ENCODE assay signal across 16 cellular contexts in the genomic region with DNA sequence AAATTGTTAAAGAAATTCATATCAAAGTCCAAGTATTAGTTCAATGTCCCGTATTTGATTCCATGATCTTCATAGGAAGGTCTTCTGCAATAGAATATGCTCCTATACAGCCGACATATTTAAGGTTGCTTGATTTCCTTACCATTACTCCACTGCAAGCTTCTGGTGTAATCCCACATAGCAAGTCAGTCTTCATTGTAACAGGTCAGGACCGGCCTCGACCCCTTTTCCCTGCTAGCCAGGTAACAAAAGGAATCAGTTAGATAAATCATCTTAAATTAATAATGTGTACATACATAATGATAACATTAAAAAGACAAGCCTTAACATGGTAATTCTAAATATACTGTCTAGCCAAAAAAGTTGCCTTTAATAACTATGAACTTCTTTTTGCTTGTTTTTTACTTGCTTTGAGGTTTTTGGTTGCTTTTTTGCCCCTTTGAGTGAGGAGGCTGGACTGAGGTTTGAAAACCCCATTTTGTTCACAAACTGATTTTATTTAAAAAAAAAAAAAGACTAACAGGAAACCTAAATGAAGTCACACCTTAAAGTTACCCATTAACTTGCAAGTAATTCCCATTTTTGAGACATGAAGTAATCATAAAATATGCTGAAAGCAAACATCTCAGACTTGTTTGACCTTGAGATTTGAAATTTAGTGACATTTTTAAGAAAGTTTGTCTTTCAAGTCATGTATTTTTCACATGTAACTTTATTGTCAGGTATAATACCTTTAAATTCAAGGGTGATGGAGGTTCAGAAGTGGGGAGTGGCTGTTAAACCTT. TPM values are rescaled to one million over a fixed set of nuclear protein-coding genes. Genes with fewer than 3 reads are reported as not detected.
DNase-seq lines count a peak whose midpoint lies in the region; ATAC-seq, FAIRE-seq and TF ChIP-seq lines count a peak whose summit lies in the region.
"Had no signal": no experiment of that assay in that cellular context is flagged by ENCODE, and none has a peak within 500 bp of the region (broad histone marks: within the 10 kb centered on the region; RNA-seq: fewer than 3 reads in every experiment).

No MANE protein-coding gene starts in this region.

- H3K4me3 ChIP-seq in GM12878 (no peak overlapping the region), kidney epithelial cell (ENCODE audit: low read depth, low read length) (no peak overlapping the region), heart right ventricle (no peak overlapping the region)
- H3K4me3 ChIP-seq: PC-9 had no signal

- no peaks in the 10 kb centered on the region for H3K27me3 Mint-ChIP-seq in activated CD8-positive, alpha-beta memory T cell treated with anti-CD3 and anti-CD28 coated beads, Interleukin-2, amount 10 ng/mL, durations not matched to agents 7 days and 5 days
- H3K27me3 Mint-ChIP-seq in Calu3 (ENCODE audit: unreplicated experiment): no peaks in the 10 kb centered on the region

- TF ChIP-seq POLR2A in GM12878 (IDR thresholded peaks at IDR 0.05; ENCODE audit: low read depth, low read length): no peak

- peaks cover 4% of the 10 kb centered on the region for H3K79me2 ChIP-seq in GM12878 (ENCODE audit: control insufficient read depth, insufficient read depth, low read length)

- H4K20me1 ChIP-seq in GM12878 (ENCODE audit: control insufficient read depth, insufficient read depth): no peaks in the 10 kb centered on the region

- H3K9me3 ChIP-seq in GM12878 (replicated peaks; ENCODE audit: control insufficient read depth, insufficient read depth, low read length) (no peaks in the 10 kb centered on the region), heart right ventricle (no peaks in the 10 kb centered on the region)

- H3K9ac ChIP-seq in GM12878 (ENCODE audit: control insufficient read depth, insufficient read depth, low read length): no peak overlapping the region

- TF ChIP-seq EP300 in GM12878 (IDR thresholded peaks at IDR 0.05; ENCODE audit: borderline replicate concordance in 1 of 2, control insufficient read depth in 1 of 2, low read depth in 2 of 2, low read length in 2 of 2): no peak

- H3K27ac Mint-ChIP-seq in activated CD8-positive, alpha-beta memory T cell treated with anti-CD3 and anti-CD28 coated beads, Interleukin-2, amount 10 ng/mL, durations not matched to agents 7 days and 5 days: peak overlapping the region; percentile 28
- H3K27ac Mint-ChIP-seq in Calu3 (ENCODE audit: unreplicated experiment): peak overlapping the region; percentile 39

- WGBS in GM12878 (ENCODE audit: insufficient coverage, insufficient replicate concordance, low lambda C conversion rate, missing lambda C conversion rate): 100% methylated on average over 4 of the region's 4 CpGs
- WGBS in heart right ventricle, 2 donors: 97% methylated on average over 4 of the region's 4 CpGs

- no peak for TF ChIP-seq RAD21 in GM12878 (IDR thresholded peaks at IDR 0.05; ENCODE audit: insufficient read depth, low read depth, low read length)

- no peak for DNase-seq in activated CD8-positive, alpha-beta memory T cell treated with anti-CD3 and anti-CD28 coated beads, Interleukin-2, amount 10 ng/mL, durations not matched to agents 7 days and 5 days
- no peak for DNase-seq in activated CD8-positive, alpha-beta memory T cell treated with anti-CD3 and anti-CD28 coated beads for 24 hours
- DNase-seq in Calu3: no peak
- DNase-seq in GM12878 (ENCODE audit: low read depth, low spot score): no peak
- peak; percentile 44 for DNase-seq in kidney epithelial cell (ENCODE audit: low read depth)
- DNase-seq in heart right ventricle: no peak
- DNase-seq: COR-L47, DMS79, GOT3, NCI-H1105 treated with DMSO at 0.1 percent for 48 hours, NCI-H187, PC-9 had no signal

- H3K27me3 ChIP-seq in GM12878 (replicated peaks in 1 of 2; ENCODE audit: control insufficient read depth in 2 of 2, insufficient read depth in 2 of 2, low read length in 1 of 2): no peaks in the 10 kb centered on the region
- no peaks in the 10 kb centered on the region for H3K27me3 ChIP-seq in kidney epithelial cell (ENCODE audit: control insufficient read depth, insufficient read depth, low read length)
- no peaks in the 10 kb centered on the region for H3K27me3 ChIP-seq in heart right ventricle

- no peak overlapping the region for H3K4me3 Mint-ChIP-seq in activated CD8-positive, alpha-beta memory T cell treated with anti-CD3 and anti-CD28 coated beads, Interleukin-2, amount 10 ng/mL, durations not matched to agents 7 days and 5 days
- H3K4me3 Mint-ChIP-seq in Calu3 (ENCODE audit: low read depth, unreplicated experiment): no peak overlapping the region

- TF ChIP-seq CTCF in Calu3 (IDR thresholded peaks at IDR 0.05; ENCODE audit: unreplicated experiment) (no peak), GM12878 (IDR thresholded peaks at IDR 0.05 in 2 of 3, conservative IDR thresholded peaks at IDR 0.05 in 1 of 3; ENCODE audit: control insufficient read depth in 2 of 3, extremely low read depth in 1 of 3, insufficient read depth in 1 of 3, low read depth in 3 of 3, low read length in 3 of 3) (no peak), kidney epithelial cell (IDR thresholded peaks at IDR 0.05; ENCODE audit: insufficient read depth, low read length, poor library complexity, severe bottlenecking) (no peak), heart right ventricle (IDR thresholded peaks at IDR 0.05) (no peak)

- peaks cover 3 to 35% of the 10 kb centered on the region in 2 experiments for H3K36me3 ChIP-seq in GM12878 (ENCODE audit: control insufficient read depth in 2 of 2, insufficient read depth in 2 of 2, low read length in 1 of 2)
- no peaks in the 10 kb centered on the region for H3K36me3 ChIP-seq in kidney epithelial cell (ENCODE audit: control insufficient read depth, insufficient read depth, low read length)
- H3K36me3 ChIP-seq in heart right ventricle: peaks cover 0 to 100% (median 63%) of the 10 kb centered on the region in 9 donors

- CTCF ChIA-PET in activated CD8-positive, alpha-beta memory T cell treated with anti-CD3 and anti-CD28 coated beads, Interleukin-2, amount 10 ng/mL, durations not matched to agents 7 days and 5 days (lab: Charles Lee): interaction anchor here (1.4 kb wide), 1 partner anchor 8 kb away, joined by 3 read pairs; no protein-coding TSS in a partner anchor
- CTCF ChIA-PET in Calu3 (lab: Charles Lee): no interaction called here
- CTCF ChIA-PET in GM12878 (lab: Yijun Ruan, JAX): no interaction called here

- SMC1A ChIA-PET in GM12878 (lab: Charles Lee; ENCODE audit: uncharacterized antibody, unreplicated experiment): interaction anchor here (2.3 kb wide), 1 partner anchor 30 kb away, joined by 7 read pairs; the partner anchor contains the start of gene SYNCRIP

- H3K27ac ChIP-seq in GM12878 (ENCODE audit: control insufficient read depth, insufficient read depth) (no peak overlapping the region), heart right ventricle (no peak overlapping the region)
- H3K27ac ChIP-seq: C4-2B, PC-9 had no signal

- intact Hi-C loops in Calu3 (cut with micrococcal nuclease; ENCODE audit: unreplicated experiment): no loop called here
- intact Hi-C loops in GM12878 (cut with micrococcal nuclease; ENCODE audit: unreplicated experiment): no loop called here
- intact Hi-C loops in heart right ventricle (cut with DNase I): no loop called here

- H3K4me2 ChIP-seq in GM12878 (ENCODE audit: control insufficient read depth, insufficient read depth): no peak overlapping the region
- H3K4me2 ChIP-seq: PC-9 had no signal

- H3K4me1 ChIP-seq in GM12878 (ENCODE audit: control insufficient read depth, insufficient read depth, low read length): no peaks in the 10 kb centered on the region
- H3K4me1 ChIP-seq in heart right ventricle: no peaks in the 10 kb centered on the region

- BruUV-seq in Calu3 (replicated peaks; lab: Mats Ljungman, UMichigan) (no TSS peak), GM12878 (replicated peaks; lab: Mats Ljungman, UMichigan) (no TSS peak)

- RAD21 ChIA-PET in GM12878 (lab: Charles Lee; ENCODE audit: unreplicated experiment): no interaction called here

- peaks cover 60% of the 10 kb centered on the region for H3K36me3 Mint-ChIP-seq in activated CD8-positive, alpha-beta memory T cell treated with anti-CD3 and anti-CD28 coated beads, Interleukin-2, amount 10 ng/mL, durations not matched to agents 7 days and 5 days
- H3K36me3 Mint-ChIP-seq in Calu3 (ENCODE audit: insufficient read depth, unreplicated experiment): peaks cover 76% of the 10 kb centered on the region

- POLR2A ChIA-PET in GM12878 (lab: Charles Lee): interaction anchor here (0.6 kb wide), 1 partner anchor 192 kb away, joined by 3 read pairs; no protein-coding TSS in a partner anchor

- H2AFZ ChIP-seq in GM12878 (ENCODE audit: control insufficient read depth, low read depth, low read length): no peak overlapping the region
- H2AFZ ChIP-seq: PC-9 had no signal

- H3K4me1 Mint-ChIP-seq in activated CD8-positive, alpha-beta memory T cell treated with anti-CD3 and anti-CD28 coated beads, Interleukin-2, amount 10 ng/mL, durations not matched to agents 7 days and 5 days: peaks cover 12% of the 10 kb centered on the region
- H3K4me1 Mint-ChIP-seq in Calu3 (ENCODE audit: low read depth, unreplicated experiment): peaks cover 17% of the 10 kb centered on the region

- FAIRE-seq in GM12878 (lab: Jason Lieb, UNC): no peak

- ATAC-seq in activated CD8-positive, alpha-beta memory T cell treated with anti-CD3 and anti-CD28 coated beads, Interleukin-2, amount 10 ng/mL, durations not matched to agents 7 days and 5 days: no peak
- ATAC-seq in GM12878 (no peak), heart right ventricle (no peak), GM19463 (IDR thresholded peaks at IDR 0.05; ENCODE audit: unreplicated experiment) (no peak), HG02840 (IDR thresholded peaks at IDR 0.05; ENCODE audit: low FRiP score, unreplicated experiment) (no peak)
- ATAC-seq: Right ventricle myocardium inferior had no signal

- in situ Hi-C loops in GM12878 (cut with MboI): no loop called here

- no peaks in the 10 kb centered on the region for H3K9me3 Mint-ChIP-seq in activated CD8-positive, alpha-beta memory T cell treated with anti-CD3 and anti-CD28 coated beads, Interleukin-2, amount 10 ng/mL, durations not matched to agents 7 days and 5 days (ENCODE audit: low read depth)
- no peaks in the 10 kb centered on the region for H3K9me3 Mint-ChIP-seq in Calu3 (ENCODE audit: low read depth, unreplicated experiment)

RNA-seq across cellular contexts. Expression of gene SNX14, which starts 19.2 kb away (rescaled TPM):
- total RNA-seq in activated CD8-positive, alpha-beta memory T cell treated with anti-CD3 and anti-CD28 coated beads, Interleukin-2, amount 10 ng/mL, durations not matched to agents 7 days and 5 days: 10 to 100 TPM; 62.8 to 67.3 TPM
- total RNA-seq in Calu3 (2022) (63.1 and 72.9 TPM in 2 replicates), GM12878 (2014; rRNA removed) (61.7 and 75.3 TPM in 2 replicates), GM12878 (2014; rRNA removed; fragmentation: Illumina TruSeq; extraction: Trizol) (94.3 and 103 TPM in 2 replicates), GM12878 (2021) (46.3 and 47.8 TPM in 2 replicates), kidney epithelial cell (64.4 and 110 TPM in 2 replicates), heart right ventricle (10 to 100 TPM; 21.3 to 38.1 (median 27.1) TPM)
- 356 and 399 TPM in 2 replicates for total RNA-seq in GM12878 (2013; cell fraction: nucleolus; rRNA removed)
- polyA plus RNA-seq in GM12878 (2011; ENCODE audit: low read depth): 22.4 TPM
- polyA plus RNA-seq in GM12878 (2011; rRNA removed) (122 and 221 TPM in 2 replicates), GM12878 (2014; fragmentation: Illumina TruSeq; extraction: Trizol) (51.0 and 79.8 TPM in 2 replicates), GM12878 (2014; fragmentation: Nextera tagmentation; extraction: Ambion mirVana) (10 to 100 TPM; 34.2 to 50.9 TPM), GM12878 (2014; rRNA removed) (38.9 and 42.8 TPM in 2 replicates), GM12878 (2016; fragmentation: Nextera tagmentation; extraction: Ambion mirVana) (10 to 100 TPM; 46.4 to 51.4 TPM), heart right ventricle (10 to 100 TPM; 31.5 to 52.5 TPM)
- polyA plus RNA-seq in GM12878 (2011; cell fraction: cytosol; rRNA removed): 34.7 and 39.7 TPM in 2 replicates
- polyA plus RNA-seq in GM12878 (2011; cell fraction: nucleus; rRNA removed): 94.5 and 123 TPM in 2 replicates
- 46.4 and 50.7 TPM in 2 replicates for polyA plus RNA-seq in GM12878 (2012)
- 66.9 and 70.2 TPM in 2 replicates for polyA minus RNA-seq in GM12878 (2011; rRNA and poly(A)+ RNA removed)
- polyA minus RNA-seq in GM12878 (2011; cell fraction: cytosol; rRNA and poly(A)+ RNA removed): 19.6 and 22.0 TPM in 2 replicates
- 68.9 and 109 TPM in 2 replicates for polyA minus RNA-seq in GM12878 (2011; cell fraction: nucleus; rRNA and poly(A)+ RNA removed)

RNA-seq across cellular contexts. Expression of gene SYNCRIP, which starts 29.8 kb away (rescaled TPM):
- 100 to 1,000 TPM; 105 to 146 TPM for total RNA-seq in activated CD8-positive, alpha-beta memory T cell treated with anti-CD3 and anti-CD28 coated beads, Interleukin-2, amount 10 ng/mL, durations not matched to agents 7 days and 5 days
- 153 and 164 TPM in 2 replicates for total RNA-seq in Calu3 (2022)
- total RNA-seq in GM12878 (2013; cell fraction: nucleolus; rRNA removed): 97.6 and 100 TPM in 2 replicates
- 77.6 and 89.3 TPM in 2 replicates for total RNA-seq in GM12878 (2014; rRNA removed)
- 124 and 129 TPM in 2 replicates for total RNA-seq in GM12878 (2014; rRNA removed; fragmentation: Illumina TruSeq; extraction: Trizol)
- 134 and 145 TPM in 2 replicates for total RNA-seq in GM12878 (2021)
- 42.4 TPM for polyA plus RNA-seq in GM12878 (2011; ENCODE audit: low read depth)
- polyA plus RNA-seq in GM12878 (2011; rRNA removed): 28.4 and 46.4 TPM in 2 replicates
- 11.3 and 14.0 TPM in 2 replicates for polyA plus RNA-seq in GM12878 (2011; cell fraction: cytosol; rRNA removed)
- 14.7 and 25.1 TPM in 2 replicates for polyA plus RNA-seq in GM12878 (2011; cell fraction: nucleus; rRNA removed)
- polyA plus RNA-seq in GM12878 (2012): 70.6 and 73.1 TPM in 2 replicates
- polyA plus RNA-seq in GM12878 (2014; fragmentation: Illumina TruSeq; extraction: Trizol): 255 and 332 TPM in 2 replicates
- polyA plus RNA-seq in GM12878 (2014; fragmentation: Nextera tagmentation; extraction: Ambion mirVana): 100 to 1,000 TPM; 118 to 134 TPM
- polyA plus RNA-seq in GM12878 (2014; rRNA removed): 60.6 and 64.8 TPM in 2 replicates
- 100 to 1,000 TPM; 195 to 198 TPM for polyA plus RNA-seq in GM12878 (2016; fragmentation: Nextera tagmentation; extraction: Ambion mirVana)
- 15.4 and 24.1 TPM in 2 replicates for polyA minus RNA-seq in GM12878 (2011; rRNA and poly(A)+ RNA removed)
- 18.2 and 23.3 TPM in 2 replicates for polyA minus RNA-seq in GM12878 (2011; cell fraction: cytosol; rRNA and poly(A)+ RNA removed)
- 20.9 and 39.7 TPM in 2 replicates for polyA minus RNA-seq in GM12878 (2011; cell fraction: nucleus; rRNA and poly(A)+ RNA removed)
- total RNA-seq in kidney epithelial cell: 76.1 and 88.8 TPM in 2 replicates
- 10 to 100 TPM; 56.1 to 72.6 (median 61.2) TPM for total RNA-seq in heart right ventricle
- 10 to 100 TPM; 24.6 to 27.4 TPM for polyA plus RNA-seq in heart right ventricle
